Comparison of ENCODE assay signal across 16 cellular contexts in genomic region chr19:32708457-32708856, GRCh38. TPM values are rescaled to one million over a fixed set of nuclear protein-coding genes. Genes with fewer than 3 reads are reported as not detected.
A peak's percentile ranks its signal among the peaks of the same experiment; 100 is the strongest.
DNase-seq lines count a peak whose midpoint lies in the region; ATAC-seq, FAIRE-seq and TF ChIP-seq lines count a peak whose summit lies in the region.
"Had no signal": no experiment of that assay in that cellular context is flagged by ENCODE, and none has a peak within 500 bp of the region (broad histone marks: within the 10 kb centered on the region; RNA-seq: fewer than 3 reads in every experiment).

No MANE protein-coding gene starts in this region.

- no peaks in the 10 kb centered on the region for H3K4me1 ChIP-seq in kidney (ENCODE audit: control insufficient read depth in 1 of 2, insufficient read depth in 1 of 2, low read depth in 1 of 2, low read length in 2 of 2)
- H3K4me1 ChIP-seq: heart left ventricle, tibial artery had no signal

- no peak for DNase-seq in activated CD4-positive, CD25-positive, alpha-beta regulatory T cell treated with anti-CD3 and anti-CD28 coated beads, Interleukin-2, amount 50 U/mL, for 72 hours
- DNase-seq in activated T-cell treated with anti-CD3 and anti-CD28 coated beads, Interleukin-2, amount 50 U/mL, for 48 hours, result peak; percentile 36 to 46
- DNase-seq in kidney (peak; percentile 7), MG63 (no peak), NCI-H1694 (lab: John Stamatoyannopoulos, UW) (no peak)
- DNase-seq: heart left ventricle, NCI-H187, NCI-H774, SHP77 treated with DMSO at 0.1 percent for 48 hours, tibial artery had no signal

- intact Hi-C loops in kidney (cut with DNase I), result no loop called here

- H3K9me3 Mint-ChIP-seq in stimulated activated naive CD8-positive, alpha-beta T cell treated with anti-CD3 and anti-CD28 coated beads, Interleukin-15, Interleukin-2, amounts not matched to agents 100 ng/mL and 50 ng/mL, for 24 hours, result peaks cover 3% of the 10 kb centered on the region

- peak; percentile 98 for ATAC-seq in activated CD4-positive, CD25-positive, alpha-beta regulatory T cell treated with anti-CD3 and anti-CD28 coated beads, Interleukin-2, amount 50 U/mL, for 24 hours
- no peak for ATAC-seq in GM18909 (IDR thresholded peaks at IDR 0.05; ENCODE audit: poor library complexity, unreplicated experiment)
- ATAC-seq: heart left ventricle had no signal

- H3K27me3 ChIP-seq in MG63, result no peaks in the 10 kb centered on the region
- H3K27me3 ChIP-seq: heart left ventricle, tibial artery had no signal

- no peaks in the 10 kb centered on the region for H3K27me3 Mint-ChIP-seq in stimulated activated naive CD8-positive, alpha-beta T cell treated with anti-CD3 and anti-CD28 coated beads, Interleukin-15, Interleukin-2, amounts not matched to agents 100 ng/mL and 50 ng/mL, for 24 hours

- FAIRE-seq in kidney (lab: Jason Lieb, UNC), result no peak
- FAIRE-seq: A204.1 had no signal

- peak overlapping the region; percentile 15 for H3K27ac Mint-ChIP-seq in stimulated activated naive CD8-positive, alpha-beta T cell treated with anti-CD3 and anti-CD28 coated beads, Interleukin-15, Interleukin-2, amounts not matched to agents 100 ng/mL and 50 ng/mL, for 24 hours

- H3K36me3 ChIP-seq in kidney (ENCODE audit: control insufficient read depth in 1 of 2, insufficient read depth in 2 of 2, low read length in 2 of 2) (peaks cover 0 to 4% of the 10 kb centered on the region in 2 donors), MG63 (peaks cover 83% of the 10 kb centered on the region)

- H3K27ac ChIP-seq in kidney (ENCODE audit: low read depth in 2 of 2, low read length in 2 of 2), result no peak overlapping the region
- H3K27ac ChIP-seq: epithelial cell of prostate, heart left ventricle, tibial artery had no signal

- H3K9me3 ChIP-seq in kidney (ENCODE audit: control insufficient read depth in 1 of 2, low read length in 2 of 2) (no peaks in the 10 kb centered on the region), MG63 (peaks cover 11% of the 10 kb centered on the region)

- no peak overlapping the region for H3K4me3 ChIP-seq in kidney (ENCODE audit: low read length in 2 of 2)
- H3K4me3 ChIP-seq in MG63, result no peak overlapping the region
- H3K4me3 ChIP-seq: heart left ventricle, tibial artery had no signal

- H3K9ac ChIP-seq in kidney (ENCODE audit: low read length in 2 of 2), result no peak overlapping the region

- no peak for TF ChIP-seq CTCF in kidney (IDR thresholded peaks at IDR 0.05; ENCODE audit: borderline replicate concordance, extremely low read depth, insufficient read depth)

- H3K36me3 Mint-ChIP-seq in stimulated activated naive CD8-positive, alpha-beta T cell treated with anti-CD3 and anti-CD28 coated beads, Interleukin-15, Interleukin-2, amounts not matched to agents 100 ng/mL and 50 ng/mL, for 24 hours (ENCODE audit: low read depth), result peaks cover 54% of the 10 kb centered on the region

- peaks cover 24% of the 10 kb centered on the region for H3K4me1 Mint-ChIP-seq in stimulated activated naive CD8-positive, alpha-beta T cell treated with anti-CD3 and anti-CD28 coated beads, Interleukin-15, Interleukin-2, amounts not matched to agents 100 ng/mL and 50 ng/mL, for 24 hours (ENCODE audit: low read depth)

- no peak overlapping the region for H3K4me3 Mint-ChIP-seq in stimulated activated naive CD8-positive, alpha-beta T cell treated with anti-CD3 and anti-CD28 coated beads, Interleukin-15, Interleukin-2, amounts not matched to agents 100 ng/mL and 50 ng/mL, for 24 hours

RNA-seq across cellular contexts. Expression of gene TDRD12, which starts 11.1 kb away (rescaled TPM):
- 0.38 TPM for total RNA-seq in kidney
- polyA plus RNA-seq in kidney (ENCODE audit: insufficient read depth, low read depth, low replicate concordance), result not detected
- total RNA-seq in MG63 (2014; rRNA removed; shearing (Covaris generic); ENCODE audit: low replicate concordance), result 0.15 TPM in 1 of 2 replicates, not detected in the other

RNA-seq across cellular contexts. Expression of gene NUDT19, which starts 16.8 kb away (rescaled TPM):
- 11.7 TPM for total RNA-seq in kidney
- polyA plus RNA-seq in kidney (ENCODE audit: insufficient read depth, low read depth, low replicate concordance), result 8.8 TPM
- 18.0 and 22.4 TPM in 2 replicates for total RNA-seq in MG63 (2014; rRNA removed; shearing (Covaris generic); ENCODE audit: low replicate concordance)

RNA-seq across cellular contexts. Expression of gene RGS9BP, which starts 32.8 kb away (rescaled TPM):
- total RNA-seq in kidney, result 0.72 TPM
- polyA plus RNA-seq in kidney (ENCODE audit: insufficient read depth, low read depth, low replicate concordance), result 0.39 TPM
- 0.37 and 1.2 TPM in 2 replicates for total RNA-seq in MG63 (2014; rRNA removed; shearing (Covaris generic); ENCODE audit: low replicate concordance)
- polyA plus RNA-seq: neural cell had no signal

RNA-seq across cellular contexts. Expression of gene ANKRD27, which starts 33.5 kb away (rescaled TPM):
- 29.8 TPM for total RNA-seq in kidney
- polyA plus RNA-seq in kidney (ENCODE audit: insufficient read depth, low read depth, low replicate concordance), result 9.3 TPM
- 45.4 and 48.5 TPM in 2 replicates for total RNA-seq in MG63 (2014; rRNA removed; shearing (Covaris generic); ENCODE audit: low replicate concordance)

Comparison
In these comparisons a context has a peak if more than half of its experiments do, and no peak if none do; other contexts are left out.
1. DNase-seq: peak in activated T-cell treated with anti-CD3 and anti-CD28 coated beads, Interleukin-2, amount 50 U/mL, for 48 hours (2 of 2) and kidney (single experiment); none in activated CD4-positive, CD25-positive, alpha-beta regulatory T cell treated with anti-CD3 and anti-CD28 coated beads, Interleukin-2, amount 50 U/mL, for 72 hours (single experiment), MG63 (single experiment) and NCI-H1694 (single experiment).